Comparison of ENCODE assay signal across 8 cellular contexts in the genomic region with DNA sequence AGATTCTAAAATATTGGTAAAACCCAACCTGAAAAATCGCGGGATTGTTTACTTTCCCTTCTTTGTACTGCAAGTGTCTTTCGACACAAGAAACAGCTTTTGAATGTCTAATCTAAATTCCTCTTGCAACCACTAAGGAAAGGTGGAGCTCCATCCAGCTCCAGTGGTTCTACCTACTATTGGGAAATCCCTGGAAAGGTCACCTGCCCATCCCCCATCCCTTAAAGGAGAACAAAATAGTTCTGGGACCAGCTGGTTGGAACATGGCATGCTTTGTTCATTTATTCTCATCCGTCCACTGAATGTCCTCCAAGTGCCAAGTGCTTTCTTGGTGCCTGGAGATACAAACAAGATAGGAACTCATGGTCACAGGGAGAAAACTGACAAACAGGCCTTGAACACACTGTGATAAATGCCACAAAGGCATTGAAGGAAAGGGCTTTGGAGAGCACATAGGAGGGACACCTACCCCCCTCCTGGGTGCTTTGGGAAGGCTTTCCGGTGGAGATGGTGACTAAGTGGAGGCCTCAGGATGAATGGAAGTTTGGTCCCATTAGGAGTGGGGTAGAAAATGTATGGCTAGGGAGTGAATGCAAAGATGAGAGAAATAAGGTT. TPM values are rescaled to one million over a fixed set of nuclear protein-coding genes. Genes with fewer than 3 reads are reported as not detected.
DNase-seq lines count a peak whose midpoint lies in the region; ATAC-seq and TF ChIP-seq lines count a peak whose summit lies in the region.

No MANE protein-coding gene starts in this region.

- no peak overlapping the region for H4K8ac ChIP-seq in trophoblast cell (ENCODE audit: low read depth, low read length)

- no peak overlapping the region for H2AFZ ChIP-seq in trophoblast cell (ENCODE audit: insufficient read depth, low read length, poor library complexity)

- H3K4me3 ChIP-seq in Panc1 (ENCODE audit: low read depth in 2 of 2, low read length in 2 of 2) (peak overlapping the region; percentile 88 to 97), trophoblast cell (ENCODE audit: low read depth, low read length) (no peak overlapping the region)

- H2BK120ac ChIP-seq in trophoblast cell (ENCODE audit: insufficient read depth, low read length, poor library complexity), result peak overlapping the region; percentile 26

- no TSS peak for BruUV-seq in Panc1 (replicated peaks; lab: Mats Ljungman, UMichigan)

- H3K14ac ChIP-seq in trophoblast cell (ENCODE audit: low read length), result peak overlapping the region; percentile 16

- intact Hi-C loops in Panc1 (cut with micrococcal nuclease; ENCODE audit: unreplicated experiment), result loop anchor here (10.0 kb wide), 4 partner anchors 158 to 608 kb away; no protein-coding TSS in a partner anchor

- H3K36me3 ChIP-seq in Panc1 (ENCODE audit: control insufficient read depth, insufficient read depth, low read length) (peaks cover 12% of the 10 kb centered on the region), trophoblast cell (ENCODE audit: control insufficient read depth in 1 of 2, insufficient read depth in 2 of 2, low read length in 2 of 2) (peaks cover 9 to 10% of the 10 kb centered on the region in 2 experiments)

- H2AK5ac ChIP-seq in trophoblast cell (ENCODE audit: low read length), result peak overlapping the region; percentile 57

- H3K4me1 ChIP-seq in Panc1 (ENCODE audit: control insufficient read depth, insufficient read depth, low read length), result peaks cover 19% of the 10 kb centered on the region
- peaks cover 10 to 16% of the 10 kb centered on the region in 2 experiments for H3K4me1 ChIP-seq in trophoblast cell (ENCODE audit: control insufficient read depth in 1 of 2, insufficient read depth in 2 of 2, low read length in 2 of 2)

- POLR2A ChIA-PET in Panc1 (lab: Charles Lee), result no interaction called here

- H3K27me3 ChIP-seq in Panc1 (ENCODE audit: control insufficient read depth, insufficient read depth, low read length) (no peaks in the 10 kb centered on the region), trophoblast cell (ENCODE audit: insufficient read depth, low read length) (no peaks in the 10 kb centered on the region)

- H3K9ac ChIP-seq in trophoblast cell (ENCODE audit: low read length), result no peak overlapping the region

- peaks cover 24% of the 10 kb centered on the region for H3K79me2 ChIP-seq in trophoblast cell (ENCODE audit: control insufficient read depth, insufficient read depth, low read length, poor library complexity)

- in situ Hi-C loops in Panc1 (cut with HindIII; ENCODE audit: low pct_unique_long_range_greater_than_20kb, low sequenced_read_pairs), result no loop called here

- H3K23ac ChIP-seq in trophoblast cell (ENCODE audit: low read length), result no peak overlapping the region

- DNase-seq in GM04503 (ENCODE audit: low read depth) (peak; percentile 48), Panc1 (ENCODE audit: low read depth, low spot score) (no peak), fibroblast of gingiva (ENCODE audit: low read depth) (peak; percentile 66), trophoblast cell (peak; percentile 59 to 70)
- DNase-seq in activated CD8-positive, alpha-beta memory T cell treated with anti-CD3 and anti-CD28 coated beads, Interleukin-2, amount 50 U/mL, for 48 hours, result no peak

- H3K4me2 ChIP-seq in trophoblast cell (ENCODE audit: low read length), result peak overlapping the region; percentile 75

- H4K12ac ChIP-seq in trophoblast cell (ENCODE audit: low read depth, low read length), result no peak overlapping the region

- H3K9me3 ChIP-seq in Panc1 (ENCODE audit: control insufficient read depth, insufficient read depth, low read depth, low read length) (no peaks in the 10 kb centered on the region), trophoblast cell (ENCODE audit: insufficient read depth, low read depth, low read length) (no peaks in the 10 kb centered on the region)

- WGBS in trophoblast cell (ENCODE audit: extremely low coverage, insufficient coverage, insufficient read length), result no CpG with 5 or more reads among the region's 5 CpGs

- CTCF ChIA-PET in Panc1 (lab: Charles Lee), result no interaction called here

- no peak for TF ChIP-seq CTCF in Panc1 (IDR thresholded peaks at IDR 0.05)

- H3K27ac ChIP-seq in Panc1 (ENCODE audit: low read length) (peak overlapping the region; percentile 99), trophoblast cell (ENCODE audit: low read depth, low read length) (peak overlapping the region; percentile 84)

- H2BK5ac ChIP-seq in trophoblast cell (ENCODE audit: low read depth, low read length, poor library complexity), result peak overlapping the region; percentile 18

- H4K91ac ChIP-seq in trophoblast cell (ENCODE audit: low read depth, low read length), result peak overlapping the region; percentile 33

- H3K18ac ChIP-seq in trophoblast cell (ENCODE audit: low read length), result peak overlapping the region; percentile 16

- H3K79me1 ChIP-seq in trophoblast cell (ENCODE audit: low read length), result peaks cover 41% of the 10 kb centered on the region

- H2BK12ac ChIP-seq in trophoblast cell (ENCODE audit: low read length), result peak overlapping the region; percentile 41

- H3K4ac ChIP-seq in trophoblast cell (ENCODE audit: low read depth, low read length), result peak overlapping the region; percentile 6

- ATAC-seq in Panc1 (no peak), GM21390 (IDR thresholded peaks at IDR 0.05; ENCODE audit: unreplicated experiment) (no peak), GM19463 (IDR thresholded peaks at IDR 0.05; ENCODE audit: unreplicated experiment) (no peak), HG02970 (IDR thresholded peaks at IDR 0.05; ENCODE audit: low FRiP score, unreplicated experiment) (no peak)

RNA-seq across cellular contexts. Expression of a gene that starts 2.3 kb away (rescaled TPM):
- 210 TPM for total RNA-seq in Panc1 (2021; ENCODE audit: unreplicated experiment)
- 385 TPM for polyA plus RNA-seq in Panc1 (2012; ENCODE audit: insufficient read length)
- polyA plus RNA-seq in trophoblast cell (2013), result 250 and 268 TPM in 2 replicates

Comparison
In these comparisons a context has a peak if more than half of its experiments do, and no peak if none do; other contexts are left out.
1. DNase-seq: peak in GM04503 (single experiment), fibroblast of gingiva (single experiment) and trophoblast cell (2 of 2); none in Panc1 (single experiment) and activated CD8-positive, alpha-beta memory T cell treated with anti-CD3 and anti-CD28 coated beads, Interleukin-2, amount 50 U/mL, for 48 hours (single experiment).